ENCODE assay signal across 20 cellular contexts in genomic region chr13:22839554-22840286, GRCh38.
DNase-seq lines count a peak whose midpoint lies in the region; ATAC-seq lines count a peak whose summit lies in the region.
"Had no signal": no experiment of that assay in that cellular context is flagged by ENCODE, and none has a peak within 500 bp of the region (broad histone marks: within the 10 kb centered on the region; RNA-seq: fewer than 3 reads in every experiment).

No MANE protein-coding gene starts in this region.

- peaks cover 21% of the 10 kb centered on the region for H3K27me3 Mint-ChIP-seq in activated CD4-positive, alpha-beta memory T cell treated with anti-CD3 and anti-CD28 coated beads, Interleukin-2, amount 10 ng/mL, durations not matched to agents 7 days and 5 days

- no peak overlapping the region for H3K4me3 Mint-ChIP-seq in activated CD4-positive, alpha-beta memory T cell treated with anti-CD3 and anti-CD28 coated beads, Interleukin-2, amount 10 ng/mL, durations not matched to agents 7 days and 5 days
- H3K4me3 Mint-ChIP-seq: activated CD8-positive, alpha-beta T cell treated with anti-CD3 and anti-CD28 coated beads, Interleukin-2, amount 10 ng/mL, durations not matched to agents 7 days and 5 days; activated naive CD8-positive, alpha-beta T cell treated with anti-CD3 and anti-CD28 coated beads, Interleukin-2, amount 50 U/mL, for 24 hours; CD4-positive, alpha-beta memory T cell had no signal

- H3K27ac Mint-ChIP-seq in activated CD4-positive, alpha-beta memory T cell treated with anti-CD3 and anti-CD28 coated beads, Interleukin-2, amount 10 ng/mL, durations not matched to agents 7 days and 5 days = no peak overlapping the region
- H3K27ac Mint-ChIP-seq: activated CD8-positive, alpha-beta T cell treated with anti-CD3 and anti-CD28 coated beads, Interleukin-2, amount 10 ng/mL, durations not matched to agents 7 days and 5 days; activated naive CD8-positive, alpha-beta T cell treated with anti-CD3 and anti-CD28 coated beads, Interleukin-2, amount 50 U/mL, for 24 hours; CD4-positive, alpha-beta memory T cell had no signal

- no peaks in the 10 kb centered on the region for H3K4me1 Mint-ChIP-seq in activated CD4-positive, alpha-beta memory T cell treated with anti-CD3 and anti-CD28 coated beads, Interleukin-2, amount 10 ng/mL, durations not matched to agents 7 days and 5 days
- H3K4me1 Mint-ChIP-seq: activated naive CD8-positive, alpha-beta T cell treated with anti-CD3 and anti-CD28 coated beads, Interleukin-2, amount 50 U/mL, for 24 hours; CD4-positive, alpha-beta memory T cell had no signal

- DNase-seq in SIG-M5 treated with dmso at 0.1 percent for 504 hours (lab: John Stamatoyannopoulos, UW; ENCODE audit: unreplicated experiment) (peak; percentile 13), SIG-M5 (lab: John Stamatoyannopoulos, UW) (no peak), NCI-H524 (lab: John Stamatoyannopoulos, UW) (peak; percentile 72 to 89), globus pallidus (ENCODE audit: low spot score) (peak; percentile 18), GM03348 (ENCODE audit: low spot score) (no peak)
- no peak for DNase-seq in activated CD4-positive, alpha-beta memory T cell treated with anti-CD3 and anti-CD28 coated beads, Interleukin-2, amount 10 ng/mL, durations not matched to agents 7 days and 5 days
- no peak for DNase-seq in activated CD8-positive, alpha-beta memory T cell treated with anti-CD3 and anti-CD28 coated beads, Interleukin-2, amount 50 U/mL, for 4 hours
- DNase-seq: activated CD4-positive, CD25-positive, alpha-beta regulatory T cell treated with anti-CD3 and anti-CD28 coated beads, Interleukin-2, amount 50 U/mL, for 72 hours; activated CD8-positive, alpha-beta T cell treated with anti-CD3 and anti-CD28 coated beads, Interleukin-2, amount 10 ng/mL, durations not matched to agents 7 days and 5 days; activated gamma-delta T cell; activated naive CD8-positive, alpha-beta T cell treated with anti-CD3 and anti-CD28 coated beads, Interleukin-2, amount 50 U/mL, for 24 hours; body of pancreas; CD4-positive, alpha-beta memory T cell; IMR-90; NCI-H1694; NCI-H69; psoas muscle; SW 1271; transverse colon had no signal

- no peaks in the 10 kb centered on the region for H3K36me3 Mint-ChIP-seq in activated CD4-positive, alpha-beta memory T cell treated with anti-CD3 and anti-CD28 coated beads, Interleukin-2, amount 10 ng/mL, durations not matched to agents 7 days and 5 days (ENCODE audit: low read depth)
- H3K36me3 Mint-ChIP-seq: CD4-positive, alpha-beta memory T cell had no signal

- POLR2A ChIA-PET in activated CD4-positive, alpha-beta memory T cell treated with anti-CD3 and anti-CD28 coated beads, Interleukin-2, amount 10 ng/mL, durations not matched to agents 7 days and 5 days (lab: Charles Lee) = no interaction called here

- no peaks in the 10 kb centered on the region for H3K9me3 Mint-ChIP-seq in activated CD4-positive, alpha-beta memory T cell treated with anti-CD3 and anti-CD28 coated beads, Interleukin-2, amount 10 ng/mL, durations not matched to agents 7 days and 5 days
- H3K9me3 Mint-ChIP-seq: CD4-positive, alpha-beta memory T cell had no signal

- CTCF ChIA-PET in activated CD4-positive, alpha-beta memory T cell treated with anti-CD3 and anti-CD28 coated beads, Interleukin-2, amount 10 ng/mL, durations not matched to agents 7 days and 5 days (lab: Charles Lee) = interaction anchor here (0.6 kb wide), 1 partner anchor 9 kb away, joined by 4 read pairs; no protein-coding TSS in a partner anchor

- ATAC-seq in HG03342 (IDR thresholded peaks at IDR 0.05; ENCODE audit: unreplicated experiment) = no peak
- ATAC-seq: activated CD8-positive, alpha-beta T cell treated with anti-CD3 and anti-CD28 coated beads, Interleukin-2, amount 10 ng/mL, durations not matched to agents 7 days and 5 days; activated naive CD8-positive, alpha-beta T cell treated with anti-CD3 and anti-CD28 coated beads, Interleukin-2, amount 50 U/mL, for 24 hours; body of pancreas; psoas muscle had no signal

Comparison
In these comparisons a context has a peak if more than half of its experiments do, and no peak if none do; other contexts are left out.
1. DNase-seq: peak in SIG-M5 treated with dmso at 0.1 percent for 504 hours (single experiment), NCI-H524 (2 of 2) and globus pallidus (single experiment); none in SIG-M5 (single experiment), GM03348 (single experiment), activated CD4-positive, alpha-beta memory T cell treated with anti-CD3 and anti-CD28 coated beads, Interleukin-2, amount 10 ng/mL, durations not matched to agents 7 days and 5 days (single experiment) and activated CD8-positive, alpha-beta memory T cell treated with anti-CD3 and anti-CD28 coated beads, Interleukin-2, amount 50 U/mL, for 4 hours (single experiment).